In genomic region chr11:1219836-1220810, GRCh38 we compare ENCODE assay signal across 1 cellular context.
TF ChIP-seq lines count a peak whose summit lies in the region.

No MANE protein-coding gene starts in this region.

TF ChIP-seq in HepG2, 621 proteins besides CTCF, POLR2A, EP300 and RAD21 (continued from another document and continues in another):
- TF ChIP-seq FOXP1 (IDR thresholded peaks at IDR 0.05) (no peak), FOXP1 (CRISPR knock-in tag; IDR thresholded peaks at IDR 0.05) (peak; percentile 76), ASH2L (IDR thresholded peaks at IDR 0.05; ENCODE audit: insufficient read length, low read depth, low read length) (no peak), MAX (IDR thresholded peaks at IDR 0.05) (peak; percentile 72), TP53 (CRISPR knock-in tag; conservative IDR thresholded peaks at IDR 0.05) (0 out of 2 replicates have a peak, but pooled peaks have one; percentile 79), ZNF574 (CRISPR knock-in tag; IDR thresholded peaks at IDR 0.05) (peak; percentile 81), MNT (IDR thresholded peaks at IDR 0.05) (no peak), KLF6 (CRISPR knock-in tag; IDR thresholded peaks at IDR 0.05) (peak; percentile 74; the same call in 1 of the 2 replicates), ZNF3 (CRISPR knock-in tag; IDR thresholded peaks at IDR 0.05) (no peak), MZF1 (CRISPR knock-in tag; IDR thresholded peaks at IDR 0.05; ENCODE audit: borderline replicate concordance) (no peak), ARID5B (CRISPR knock-in tag; IDR thresholded peaks at IDR 0.05) (peak; percentile 92), NCOA2 (CRISPR knock-in tag; IDR thresholded peaks at IDR 0.05) (peak; percentile 87), ZNF747 (CRISPR knock-in tag; IDR thresholded peaks at IDR 0.05; ENCODE audit: borderline replicate concordance) (peak; percentile 34; the same call in 1 of the 2 replicates), IKZF4 (CRISPR knock-in tag; IDR thresholded peaks at IDR 0.05; ENCODE audit: borderline replicate concordance, low read depth, not compliant biosample characterization) (peak; percentile 76), NR2F2 (IDR thresholded peaks at IDR 0.05; ENCODE audit: borderline replicate concordance, low read depth) (peak; percentile 88), HNF1A (IDR thresholded peaks at IDR 0.05; ENCODE audit: low read depth) (no peak; the same call in 1 of the 2 replicates), HNF1A (CRISPR knock-in tag; IDR thresholded peaks at IDR 0.05; ENCODE audit: borderline replicate concordance) (peak; percentile 42; the same call in 1 of the 2 replicates), DNMT3B (CRISPR knock-in tag; conservative IDR thresholded peaks at IDR 0.05) (0 out of 2 replicates have a peak, but pooled peaks have one; percentile 55), SATB2 (CRISPR knock-in tag; IDR thresholded peaks at IDR 0.05) (0 out of 2 replicates have a peak, but pooled peaks have one; percentile 47), THAP11 (CRISPR knock-in tag; IDR thresholded peaks at IDR 0.05) (peak; percentile 81), KDM2A (CRISPR knock-in tag; IDR thresholded peaks at IDR 0.05; ENCODE audit: borderline replicate concordance, low read depth) (peak; percentile 76), KDM5A (IDR thresholded peaks at IDR 0.05; ENCODE audit: borderline replicate concordance, low read length) (no peak), SRSF9 (IDR thresholded peaks at IDR 0.05; ENCODE audit: borderline replicate concordance, insufficient read depth, low read depth, low read length, poor library complexity, severe bottlenecking) (no peak), JUN (CRISPR knock-in tag; IDR thresholded peaks at IDR 0.05) (no peak), ZSCAN21 (CRISPR knock-in tag; IDR thresholded peaks at IDR 0.05; ENCODE audit: borderline replicate concordance) (peak; percentile 74), ZNF335 (CRISPR knock-in tag; IDR thresholded peaks at IDR 0.05) (peak; percentile 88), SALL2 (CRISPR knock-in tag; IDR thresholded peaks at IDR 0.05) (peak; percentile 76), RBM39 (IDR thresholded peaks at IDR 0.05; ENCODE audit: low read depth, low read length, poor library complexity, severe bottlenecking) (peak; percentile 25), ZNF430 (CRISPR knock-in tag; IDR thresholded peaks at IDR 0.05) (no peak), CSRNP1 (CRISPR knock-in tag; IDR thresholded peaks at IDR 0.05) (peak; percentile 90), ZBTB8A (CRISPR knock-in tag; IDR thresholded peaks at IDR 0.05; ENCODE audit: borderline replicate concordance, low read depth) (no peak), ZNF547 (CRISPR knock-in tag; IDR thresholded peaks at IDR 0.05) (peak; percentile 63; the same call in 1 of the 2 replicates), ZBTB37 (CRISPR knock-in tag; IDR thresholded peaks at IDR 0.05) (no peak; the same call in 1 of the 2 replicates), ZHX1 (CRISPR knock-in tag; IDR thresholded peaks at IDR 0.05; ENCODE audit: low read depth) (peak; percentile 79), SAP130 (CRISPR knock-in tag; IDR thresholded peaks at IDR 0.05; ENCODE audit: low read depth) (peak; percentile 77), THRA (CRISPR knock-in tag; IDR thresholded peaks at IDR 0.05; ENCODE audit: borderline replicate concordance) (peak; percentile 57), ZNF501 (CRISPR knock-in tag; IDR thresholded peaks at IDR 0.05) (peak; percentile 69; the same call in 1 of the 2 replicates), RARA (CRISPR knock-in tag; IDR thresholded peaks at IDR 0.05) (peak; percentile 87), KAT7 (CRISPR knock-in tag; IDR thresholded peaks at IDR 0.05; ENCODE audit: borderline replicate concordance) (no peak), SIN3A (IDR thresholded peaks at IDR 0.05; ENCODE audit: borderline replicate concordance, low read depth, low read length) (no peak)
